1 cellular context compared by ENCODE assay signal in the genomic region with DNA sequence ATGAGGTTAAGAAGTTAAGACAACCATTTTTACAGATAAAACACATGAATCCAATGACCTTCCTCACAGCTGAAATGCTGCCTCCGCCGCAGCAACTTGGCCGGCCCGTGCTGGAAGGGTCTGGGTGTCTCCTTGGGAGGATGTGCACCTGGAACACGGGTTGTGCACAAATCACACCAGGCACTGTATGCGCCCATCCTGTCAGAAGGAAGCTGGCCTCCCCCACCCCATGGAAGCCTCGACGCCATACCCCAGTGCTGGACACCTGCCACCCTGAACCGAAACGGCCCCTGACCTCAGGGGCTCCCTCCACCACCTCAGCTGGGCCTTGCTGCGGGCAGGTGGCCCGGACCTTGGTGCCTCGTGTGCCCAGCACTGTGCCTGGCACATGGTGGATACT.
TF ChIP-seq lines count a peak whose summit lies in the region.

No MANE protein-coding gene starts in this region.

TF ChIP-seq in WTC11, 78 proteins besides CTCF, POLR2A, EP300 and RAD21 (continued from another document):
- TF ChIP-seq ATF6 (CRISPR knock-in tag; IDR thresholded peaks at IDR 0.05): no peak
- TF ChIP-seq USF1 (CRISPR knock-in tag; IDR thresholded peaks at IDR 0.05): no peak
- no peak for TF ChIP-seq RORB (CRISPR knock-in tag; IDR thresholded peaks at IDR 0.05)
- no peak for TF ChIP-seq OVOL2 (CRISPR knock-in tag; IDR thresholded peaks at IDR 0.05; ENCODE audit: borderline replicate concordance)
